Comparison of ENCODE assay signal across 1 cellular context in genomic region chr12:40953076-40953475, GRCh38.
TF ChIP-seq lines count a peak whose summit lies in the region.

No MANE protein-coding gene starts in this region.

TF ChIP-seq in IMR-90, 13 proteins besides CTCF, POLR2A, EP300 and RAD21 (continued from another document):
- TF ChIP-seq ELK1 (IDR thresholded peaks at IDR 0.05; ENCODE audit: borderline replicate concordance, low read depth, low read length) (no peak), USF2 (IDR thresholded peaks at IDR 0.05; ENCODE audit: low read depth, low read length) (no peak), SMC3 (IDR thresholded peaks at IDR 0.05; ENCODE audit: low read depth, low read length) (no peak), MAZ (IDR thresholded peaks at IDR 0.05; ENCODE audit: borderline replicate concordance, low read depth, low read length) (no peak)
